In the genomic region with DNA sequence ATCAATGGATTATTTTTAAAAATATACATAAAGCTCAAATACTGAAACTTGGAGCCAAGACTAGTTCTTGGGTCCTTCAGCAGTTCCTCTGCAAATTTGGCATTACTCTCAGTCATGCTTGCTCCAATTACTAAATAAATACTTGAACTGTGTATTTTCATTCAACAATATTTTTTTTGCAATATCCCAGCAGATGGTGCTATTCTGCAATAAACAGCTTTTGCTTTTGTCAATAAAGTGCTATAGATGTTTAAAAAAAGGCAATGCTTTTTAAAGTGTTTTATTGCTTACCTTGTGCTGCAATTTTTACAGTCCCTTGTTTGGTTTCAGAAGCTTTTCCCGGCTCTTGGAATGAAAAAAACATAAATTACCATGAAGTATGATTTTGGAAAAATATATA, we compare ENCODE assay signal across 8 cellular contexts.
DNase-seq lines count a peak whose midpoint lies in the region; ATAC-seq, FAIRE-seq and TF ChIP-seq lines count a peak whose summit lies in the region.

No MANE protein-coding gene starts in this region.

- H3K79me2 ChIP-seq in keratinocyte (ENCODE audit: control insufficient read depth, insufficient read depth, low read length): no peaks in the 10 kb centered on the region

- no peaks in the 10 kb centered on the region for H3K9me3 Mint-ChIP-seq in stimulated activated naive B cell treated with anti-CD40 and anti-IgM and Interleukin-4, amounts not matched to agents 10 μg/mL and 1 μg/mL and 100 μg/mL, for 72 hours
- no peaks in the 10 kb centered on the region for H3K9me3 Mint-ChIP-seq in activated T-cell treated with anti-CD3 and anti-CD28 coated beads, Interleukin-2, amount 50 U/mL, for 24 hours

- no peak for ATAC-seq in stimulated activated naive B cell treated with anti-CD40 and anti-IgM and Interleukin-4, amounts not matched to agents 10 μg/mL and 1 μg/mL and 100 μg/mL, for 72 hours (replicated peaks)

- H2AFZ ChIP-seq in keratinocyte (ENCODE audit: control insufficient read depth, low read length): no peak overlapping the region

- TF ChIP-seq POLR2A in GM12891 (IDR thresholded peaks at IDR 0.05; ENCODE audit: low read depth, low read length): no peak

- H3K4me3 ChIP-seq in LNCaP clone FGC (ENCODE audit: low read depth, low read length): no peak overlapping the region
- H3K4me3 ChIP-seq in keratinocyte (ENCODE audit: control insufficient read depth in 2 of 3, extremely low read depth in 1 of 3, insufficient read depth in 2 of 3, low read depth in 1 of 3, low read length in 3 of 3): no peak overlapping the region

- no peaks in the 10 kb centered on the region for H3K4me1 Mint-ChIP-seq in stimulated activated naive B cell treated with anti-CD40 and anti-IgM and Interleukin-4, amounts not matched to agents 10 μg/mL and 1 μg/mL and 100 μg/mL, for 72 hours
- H3K4me1 Mint-ChIP-seq in activated T-cell treated with anti-CD3 and anti-CD28 coated beads, Interleukin-2, amount 50 U/mL, for 24 hours (ENCODE audit: low read depth): no peaks in the 10 kb centered on the region

- TF ChIP-seq CTCF in LNCaP clone FGC (IDR thresholded peaks at IDR 0.05; ENCODE audit: control insufficient read depth, extremely low read depth, insufficient read depth) (peak; percentile 60), keratinocyte (optimal IDR thresholded peaks at IDR 0.05 in 1 of 3, IDR thresholded peaks at IDR 0.05 in 1 of 3, conservative IDR thresholded peaks at IDR 0.05 in 1 of 3; ENCODE audit: extremely low read depth in 1 of 3, insufficient read depth in 2 of 3, low read length in 3 of 3) (peak in 2 of 3 experiments; percentile 11 to 26)

- H3K27me3 Mint-ChIP-seq in stimulated activated naive B cell treated with anti-CD40 and anti-IgM and Interleukin-4, amounts not matched to agents 10 μg/mL and 1 μg/mL and 100 μg/mL, for 72 hours: no peaks in the 10 kb centered on the region
- no peaks in the 10 kb centered on the region for H3K27me3 Mint-ChIP-seq in activated T-cell treated with anti-CD3 and anti-CD28 coated beads, Interleukin-2, amount 50 U/mL, for 24 hours

- no peaks in the 10 kb centered on the region for H3K36me3 Mint-ChIP-seq in stimulated activated naive B cell treated with anti-CD40 and anti-IgM and Interleukin-4, amounts not matched to agents 10 μg/mL and 1 μg/mL and 100 μg/mL, for 72 hours
- no peaks in the 10 kb centered on the region for H3K36me3 Mint-ChIP-seq in activated T-cell treated with anti-CD3 and anti-CD28 coated beads, Interleukin-2, amount 50 U/mL, for 24 hours (ENCODE audit: low read depth)

- dilution Hi-C loops in keratinocyte (cut with MboI; ENCODE audit: extremely low pct_ligation_motif_present, low sequenced_read_pairs): no loop called here

- H3K9me1 ChIP-seq in keratinocyte (ENCODE audit: control insufficient read depth, extremely low read depth, insufficient read depth, low read length): no peaks in the 10 kb centered on the region

- DNase-seq in COLO829 (ENCODE audit: low spot score) (peak; percentile 20), LNCaP clone FGC (ENCODE audit: low read depth) (peak; percentile 38), RKO (ENCODE audit: low spot score) (peak; percentile 52), keratinocyte (ENCODE audit: low read depth, low spot score) (no peak), GM12891 (ENCODE audit: insufficient read length, low spot score) (no peak), nucleus accumbens (lab: John Stamatoyannopoulos, UW) (no peak)
- no peak for DNase-seq in stimulated activated naive B cell treated with anti-CD40 and anti-IgM and Interleukin-4, amounts not matched to agents 10 μg/mL and 1 μg/mL and 100 μg/mL, for 72 hours
- DNase-seq in activated T-cell treated with anti-CD3 and anti-CD28 coated beads, Interleukin-2, amount 50 U/mL, for 24 hours: no peak

- H3K36me3 ChIP-seq in keratinocyte (ENCODE audit: control insufficient read depth in 2 of 2, extremely low read depth in 1 of 2, insufficient read depth in 2 of 2, low read length in 2 of 2): no peaks in the 10 kb centered on the region

- H3K27ac Mint-ChIP-seq in stimulated activated naive B cell treated with anti-CD40 and anti-IgM and Interleukin-4, amounts not matched to agents 10 μg/mL and 1 μg/mL and 100 μg/mL, for 72 hours: no peak overlapping the region
- H3K27ac Mint-ChIP-seq in activated T-cell treated with anti-CD3 and anti-CD28 coated beads, Interleukin-2, amount 50 U/mL, for 24 hours: no peak overlapping the region

- H3K27me3 ChIP-seq in keratinocyte (ENCODE audit: control insufficient read depth, extremely low read depth, insufficient read depth, low read length): no peaks in the 10 kb centered on the region

- H4K20me1 ChIP-seq in keratinocyte (ENCODE audit: control insufficient read depth, extremely low read depth, insufficient read depth, low read length): no peaks in the 10 kb centered on the region

- H3K4me3 Mint-ChIP-seq in stimulated activated naive B cell treated with anti-CD40 and anti-IgM and Interleukin-4, amounts not matched to agents 10 μg/mL and 1 μg/mL and 100 μg/mL, for 72 hours: no peak overlapping the region
- H3K4me3 Mint-ChIP-seq in activated T-cell treated with anti-CD3 and anti-CD28 coated beads, Interleukin-2, amount 50 U/mL, for 24 hours: no peak overlapping the region

- FAIRE-seq in keratinocyte (lab: Jason Lieb, UNC) (no peak), GM12891 (lab: Jason Lieb, UNC) (no peak)

- no peak overlapping the region for H3K4me2 ChIP-seq in keratinocyte (ENCODE audit: control insufficient read depth, extremely low read depth, insufficient read depth, low read depth, low read length)

- no peaks in the 10 kb centered on the region for H3K4me1 ChIP-seq in keratinocyte (ENCODE audit: control insufficient read depth, extremely low read depth, insufficient read depth, low read length)

- no peak overlapping the region for H3K27ac ChIP-seq in keratinocyte (ENCODE audit: control insufficient read depth, insufficient read depth, low read length)

- no peaks in the 10 kb centered on the region for H3K9me3 ChIP-seq in keratinocyte (ENCODE audit: control insufficient read depth, low read depth, low read length)

- no peak overlapping the region for H3K9ac ChIP-seq in keratinocyte (ENCODE audit: control insufficient read depth, extremely low read depth, insufficient read depth, low read length)

TF ChIP-seq in GM12891, 5 proteins besides CTCF, POLR2A, EP300 and RAD21:
- no peak for TF ChIP-seq PAX5 (IDR thresholded peaks at IDR 0.05; ENCODE audit: insufficient read depth, low read length, severe bottlenecking)
- TF ChIP-seq POU2F2 (IDR thresholded peaks at IDR 0.05; ENCODE audit: low read depth, low read length): no peak
- TF ChIP-seq POLR2AphosphoS5 (IDR thresholded peaks at IDR 0.05; ENCODE audit: low read depth, low read length): no peak
- no peak for TF ChIP-seq SPI1 (IDR thresholded peaks at IDR 0.05; ENCODE audit: low read depth, low read length)
- no peak for TF ChIP-seq TAF1 (IDR thresholded peaks at IDR 0.05; ENCODE audit: low read depth, low read length)

Comparison
In these comparisons a context has a peak if more than half of its experiments do, and no peak if none do; other contexts are left out.
1. DNase-seq: peak in COLO829 (single experiment), LNCaP clone FGC (single experiment) and RKO (single experiment); none in keratinocyte (single experiment), GM12891 (single experiment), stimulated activated naive B cell treated with anti-CD40 and anti-IgM and Interleukin-4, amounts not matched to agents 10 μg/mL and 1 μg/mL and 100 μg/mL, for 72 hours (single experiment), activated T-cell treated with anti-CD3 and anti-CD28 coated beads, Interleukin-2, amount 50 U/mL, for 24 hours (single experiment) and nucleus accumbens (0 of 56).